ENCODE assay signal across 11 cellular contexts in the genomic region with DNA sequence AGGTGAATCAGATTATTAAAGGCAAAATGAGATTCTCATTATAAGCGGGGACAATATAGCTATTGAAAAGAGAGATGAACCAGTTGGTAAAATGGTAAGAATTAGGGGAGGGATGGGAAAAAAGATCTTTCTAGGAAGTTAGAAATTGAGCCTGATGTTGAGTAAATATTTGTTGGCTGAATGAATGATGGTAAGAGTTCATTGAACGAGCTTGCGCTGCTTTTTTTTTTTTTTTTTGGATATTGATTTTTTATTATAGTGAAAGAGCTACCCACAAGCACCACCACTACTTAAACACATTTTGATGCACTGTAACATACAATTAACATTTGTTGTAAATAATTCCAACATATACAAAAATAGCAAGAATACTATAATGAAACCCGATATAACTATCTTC. TPM values are rescaled to one million over a fixed set of nuclear protein-coding genes. Genes with fewer than 3 reads are reported as not detected.
DNase-seq lines count a peak whose midpoint lies in the region; ATAC-seq and TF ChIP-seq lines count a peak whose summit lies in the region.
"Had no signal": no experiment of that assay in that cellular context is flagged by ENCODE, and none has a peak within 500 bp of the region (broad histone marks: within the 10 kb centered on the region; RNA-seq: fewer than 3 reads in every experiment).

No MANE protein-coding gene starts in this region.

- no peak overlapping the region for H2BK5ac ChIP-seq in mesendoderm (ENCODE audit: low read length)

- no peak overlapping the region for H3K23ac ChIP-seq in mesendoderm (ENCODE audit: low read length)

- ATAC-seq in HCT116, result no peak
- no peak for ATAC-seq in natural killer cell

- H4K20me1 ChIP-seq in HCT116 (ENCODE audit: insufficient read depth), result no peaks in the 10 kb centered on the region

- H3K9me3 ChIP-seq in A673 (ENCODE audit: low read depth, low read length, poor library complexity, severe bottlenecking) (no peaks in the 10 kb centered on the region), HCT116 (ENCODE audit: control insufficient read depth in 1 of 2, insufficient read depth in 1 of 2, low read depth in 1 of 2, low read length in 2 of 2) (no peaks in the 10 kb centered on the region), adrenal gland (replicated peaks in 1 of 3) (no peaks in the 10 kb centered on the region)
- H3K9me3 ChIP-seq: prostate gland had no signal

- no peak overlapping the region for H3K4ac ChIP-seq in mesendoderm (ENCODE audit: low read depth, low read length)

- no peak for TF ChIP-seq POLR2A in HCT116 (IDR thresholded peaks at IDR 0.05; ENCODE audit: borderline replicate concordance, extremely low read depth, insufficient read depth, insufficient read length)
- no peak for TF ChIP-seq POLR2A in adrenal gland (IDR thresholded peaks at IDR 0.05)

- no peak overlapping the region for H4K8ac ChIP-seq in mesendoderm (ENCODE audit: low read depth, low read length)

- H2BK15ac ChIP-seq in mesendoderm (replicated peaks; ENCODE audit: low read depth), result no peak overlapping the region

- intact Hi-C loops in A673 (cut with micrococcal nuclease; ENCODE audit: unreplicated experiment) (no loop called here), HCT116 (cut with micrococcal nuclease) (no loop called here), adrenal gland (cut with DNase I) (no loop called here), natural killer cell (cut with micrococcal nuclease) (no loop called here)

- H3K4me3 ChIP-seq in A673 (ENCODE audit: low read depth, low read length, poor library complexity, severe bottlenecking) (peak overlapping the region; percentile 89), HCT116 (replicated peaks in 1 of 2; ENCODE audit: low read depth in 1 of 2, low read length in 2 of 2) (peak overlapping the region in 1 of 2 experiments; percentile 71; a peak in 1 of 4 replicates), adrenal gland (no peak overlapping the region), mesendoderm (ENCODE audit: low read length) (no peak overlapping the region)

- H3K4me1 Mint-ChIP-seq in natural killer cell, result peaks cover 30 to 34% of the 10 kb centered on the region in 2 donors

- TF ChIP-seq CTCF in A673 (conservative IDR thresholded peaks at IDR 0.05; ENCODE audit: low read depth, low read length) (no peak), HCT116 (IDR thresholded peaks at IDR 0.05 in 2 of 3, conservative IDR thresholded peaks at IDR 0.05 in 1 of 3; ENCODE audit: borderline replicate concordance in 1 of 3, insufficient read depth in 1 of 3, low read depth in 2 of 3, low read length in 2 of 3) (no peak), adrenal gland (IDR thresholded peaks at IDR 0.05) (no peak), natural killer cell (IDR thresholded peaks at IDR 0.05) (no peak)

- POLR2A ChIA-PET in A673 (lab: Charles Lee; ENCODE audit: low non-redundant PET), result no interaction called here
- POLR2A ChIA-PET in HCT116 (lab: Charles Lee), result no interaction called here

- CTCF ChIA-PET in A673 (lab: Charles Lee), result interaction anchor here (0.6 kb wide), 1 partner anchor 1109 kb away, joined by 4 read pairs; no protein-coding TSS in a partner anchor
- CTCF ChIA-PET in HCT116 (lab: Charles Lee), result interaction anchor here (0.7 kb wide), 1 partner anchor 25 kb away, joined by 3 read pairs; no protein-coding TSS in a partner anchor

- H3K56ac ChIP-seq in mesendoderm (ENCODE audit: low read length), result no peak overlapping the region

- TF ChIP-seq RAD21 in HCT116 (IDR thresholded peaks at IDR 0.05; ENCODE audit: low read depth), result no peak

- H3K9ac ChIP-seq in HCT116 (ENCODE audit: low read length) (no peak overlapping the region), mesendoderm (ENCODE audit: low read length) (no peak overlapping the region)

- no peaks in the 10 kb centered on the region for H3K36me3 ChIP-seq in A673 (ENCODE audit: insufficient read depth, low read length, poor library complexity, severe bottlenecking)
- no peaks in the 10 kb centered on the region for H3K36me3 ChIP-seq in HCT116 (ENCODE audit: control insufficient read depth in 1 of 2, insufficient read depth in 2 of 2, low read length in 2 of 2)
- H3K36me3 ChIP-seq in adrenal gland (replicated peaks in 1 of 2), result no peaks in the 10 kb centered on the region
- no peaks in the 10 kb centered on the region for H3K36me3 ChIP-seq in mesendoderm (ENCODE audit: control insufficient read depth, insufficient read depth, low read length)
- H3K36me3 ChIP-seq: prostate gland had no signal

- no peaks in the 10 kb centered on the region for H3K36me3 Mint-ChIP-seq in natural killer cell

- no peak for DNase-seq in A673 (ENCODE audit: low spot score)
- no peak for DNase-seq in HCT116 (ENCODE audit: low read depth, low spot score)
- no peak for DNase-seq in adrenal gland
- DNase-seq in natural killer cell, result no peak
- no peak for DNase-seq in KG1 (lab: John Stamatoyannopoulos, UW)
- no peak for DNase-seq in GOT3 (lab: John Stamatoyannopoulos, UW)
- DNase-seq in caudate nucleus (lab: John Stamatoyannopoulos, UW), result no peak
- no peak for DNase-seq in mesendoderm
- DNase-seq: HCEC 1CT had no signal

- no peaks in the 10 kb centered on the region for H3K9me3 Mint-ChIP-seq in natural killer cell
- H3K9me3 Mint-ChIP-seq: dendritic cell treated with granulocyte-macrophage colony-stimulating factor and Interleukin-4, amounts not matched to agents 40 ng/mL and 50 ng/mL, for 4 days had no signal

- peaks cover 7% of the 10 kb centered on the region for H3K79me1 ChIP-seq in mesendoderm (ENCODE audit: low read length)

- H3K4me2 ChIP-seq in HCT116 (ENCODE audit: low read length) (peak overlapping the region; percentile 78), mesendoderm (ENCODE audit: low read length) (no peak overlapping the region)

- H3K27me3 ChIP-seq in A673 (replicated peaks; ENCODE audit: insufficient read depth, low read depth, low read length, poor library complexity) (no peaks in the 10 kb centered on the region), HCT116 (ENCODE audit: insufficient read depth, low read length) (no peaks in the 10 kb centered on the region), adrenal gland (no peaks in the 10 kb centered on the region), mesendoderm (ENCODE audit: insufficient read depth, low read length, poor library complexity) (no peaks in the 10 kb centered on the region)

- BruUV-seq in A673 (replicated peaks; lab: Mats Ljungman, UMichigan) (no TSS peak), HCT116 (replicated peaks; lab: Mats Ljungman, UMichigan) (no TSS peak)

- H2AK5ac ChIP-seq in mesendoderm (ENCODE audit: low read length), result no peak overlapping the region

- H3K4me3 Mint-ChIP-seq in natural killer cell, result peak overlapping the region; percentile 96

- H2AFZ ChIP-seq in HCT116 (ENCODE audit: low read depth, low read length, poor library complexity, severe bottlenecking), result peak overlapping the region; percentile 91

- 94 to 99% (median 97%) methylated on average over 4 of the region's 4 CpGs for WGBS in adrenal gland, 4 donors
- WGBS in mesendoderm (ENCODE audit: extremely low coverage, insufficient coverage, low lambda C conversion rate), result 100% methylated on average over 1 of the region's 4 CpGs

- H2BK120ac ChIP-seq in mesendoderm (ENCODE audit: low read depth, low read length), result no peak overlapping the region

- RAD21 ChIA-PET in HCT116 (lab: Charles Lee; ENCODE audit: low non-redundant PET in 1 of 2, low total read pairs in 2 of 2, uncharacterized antibody in 2 of 2, unreplicated experiment in 2 of 2), result interaction anchor here in 1 of 2 experiments (0.6 to 1.0 kb wide), 2 partner anchors 64 to 426 kb away, joined by 3 read pairs; no protein-coding TSS in a partner anchor

- H3K4me1 ChIP-seq in A673 (ENCODE audit: insufficient read depth, low read length, poor library complexity, severe bottlenecking) (peaks cover 28% of the 10 kb centered on the region), HCT116 (ENCODE audit: control insufficient read depth in 1 of 2, insufficient read depth in 2 of 2, low read length in 2 of 2) (peaks cover 7 to 34% of the 10 kb centered on the region in 2 experiments; a peak in 3 of 4 replicates), adrenal gland (replicated peaks in 1 of 2) (peaks cover 4 to 29% of the 10 kb centered on the region in 2 donors), mesendoderm (ENCODE audit: control insufficient read depth, low read depth, low read length) (no peaks in the 10 kb centered on the region)
- H3K4me1 ChIP-seq: prostate gland had no signal

- H3K27me3 Mint-ChIP-seq in natural killer cell (ENCODE audit: low read depth in 2 of 2), result no peaks in the 10 kb centered on the region

- no peak overlapping the region for H4K5ac ChIP-seq in mesendoderm (ENCODE audit: low read length)

- peaks cover 36% of the 10 kb centered on the region for H3K79me2 ChIP-seq in HCT116 (ENCODE audit: insufficient read depth, low read length)
- H3K79me2 ChIP-seq in mesendoderm (ENCODE audit: control insufficient read depth, insufficient read depth, low read length), result peaks cover 5% of the 10 kb centered on the region

- H3K9me2 ChIP-seq in HCT116 (ENCODE audit: insufficient read depth), result no peaks in the 10 kb centered on the region

- H3K27ac ChIP-seq in A673 (ENCODE audit: low read depth, low read length, poor library complexity, severe bottlenecking) (no peak overlapping the region), HCT116 (ENCODE audit: low read depth, low read length) (no peak overlapping the region), adrenal gland (peak overlapping the region in 3 of 5 donors; percentile 90 to 98 (median 98)), caudate nucleus (ENCODE audit: low read depth, low read length) (no peak overlapping the region), mesendoderm (ENCODE audit: low read depth, low read length) (no peak overlapping the region)

- H3K18ac ChIP-seq in mesendoderm (ENCODE audit: low read length), result no peak overlapping the region

- H3K27ac Mint-ChIP-seq in natural killer cell, result peak overlapping the region; percentile 94 to 97

TF ChIP-seq in HCT116, 20 proteins besides CTCF, POLR2A, EP300 and RAD21 (continues in another document):
- no peak for TF ChIP-seq MAX (IDR thresholded peaks at IDR 0.05)
- TF ChIP-seq ZFX (IDR thresholded peaks at IDR 0.05), result no peak

RNA-seq across cellular contexts. Expression of gene GCLM, which starts 1.1 kb away (rescaled TPM):
- 27.5 and 34.4 TPM in 2 replicates for total RNA-seq in A673 (2021)
- total RNA-seq in HCT116 (2021; ENCODE audit: unreplicated experiment), result 28.9 TPM
- polyA plus RNA-seq in HCT116 (2012), result 13.4 and 15.6 TPM in 2 replicates
- 10 to 100 TPM; 17.9 to 53.7 (median 30.0) TPM for total RNA-seq in adrenal gland
- polyA plus RNA-seq in adrenal gland, result 10 to 100 TPM in 1 of 3 donors, 1 to 10 TPM in 2; 3.9 to 81.3 (median 7.2) TPM
- total RNA-seq in natural killer cell, result 10 to 100 TPM; 16.1 to 25.5 (median 18.6) TPM
- 10.8 TPM for polyA plus RNA-seq in mesendoderm (2013, experiment 1 of 2)
- polyA plus RNA-seq in mesendoderm (2013, experiment 2 of 2), result 11.9 TPM

RNA-seq across cellular contexts. Expression of gene DNTTIP2, which starts 31.3 kb away (rescaled TPM):
- total RNA-seq in A673 (2021) (78.4 and 102 TPM in 2 replicates), HCT116 (2021; ENCODE audit: unreplicated experiment) (66.1 TPM), adrenal gland (10 to 100 TPM; 12.9 to 81.1 (median 31.7) TPM), natural killer cell (100 to 1,000 TPM in 1 of 3 donors, 10 to 100 TPM in 2; 88.5 to 104 (median 97.3) TPM)
- 17.3 and 21.1 TPM in 2 replicates for polyA plus RNA-seq in HCT116 (2012)
- polyA plus RNA-seq in adrenal gland, result 100 to 1,000 TPM in 1 of 3 donors, 10 to 100 TPM in 2; 61.0 to 109 (median 61.7) TPM
- polyA plus RNA-seq in mesendoderm (2013, experiment 1 of 2), result 132 TPM
- 129 TPM for polyA plus RNA-seq in mesendoderm (2013, experiment 2 of 2)

Comparison
In these comparisons a context has a peak if more than half of its experiments do, and no peak if none do; other contexts are left out.
1. H3K27ac ChIP-seq: peak in adrenal gland (3 of 5); none in A673 (single experiment), HCT116 (single experiment), caudate nucleus (single experiment) and mesendoderm (single experiment).